ENCODE assay signal across 1 cellular context in genomic region chr4:8478801-8479744, GRCh38.
TF ChIP-seq lines count a peak whose summit lies in the region.

No MANE protein-coding gene starts in this region.

TF ChIP-seq in K562, 482 proteins besides CTCF, POLR2A, EP300 and RAD21 (continued from another document and continues in another):
- TF ChIP-seq, protein P1, sequence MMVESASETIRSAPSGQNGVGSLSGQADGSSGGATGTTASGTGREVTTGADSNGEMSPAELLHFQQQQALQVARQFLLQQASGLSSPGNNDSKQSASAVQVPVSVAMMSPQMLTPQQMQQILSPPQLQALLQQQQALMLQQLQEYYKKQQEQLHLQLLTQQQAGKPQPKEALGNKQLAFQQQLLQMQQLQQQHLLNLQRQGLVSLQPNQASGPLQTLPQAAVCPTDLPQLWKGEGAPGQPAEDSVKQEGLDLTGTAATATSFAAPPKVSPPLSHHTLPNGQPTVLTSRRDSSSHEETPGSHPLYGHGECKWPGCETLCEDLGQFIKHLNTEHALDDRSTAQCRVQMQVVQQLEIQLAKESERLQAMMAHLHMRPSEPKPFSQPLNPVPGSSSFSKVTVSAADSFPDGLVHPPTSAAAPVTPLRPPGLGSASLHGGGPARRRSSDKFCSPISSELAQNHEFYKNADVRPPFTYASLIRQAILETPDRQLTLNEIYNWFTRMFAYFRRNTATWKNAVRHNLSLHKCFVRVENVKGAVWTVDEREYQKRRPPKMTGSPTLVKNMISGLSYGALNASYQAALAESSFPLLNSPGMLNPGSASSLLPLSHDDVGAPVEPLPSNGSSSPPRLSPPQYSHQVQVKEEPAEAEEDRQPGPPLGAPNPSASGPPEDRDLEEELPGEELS (CRISPR knock-in tag; IDR thresholded peaks at IDR 0.05; ENCODE audit: borderline replicate concordance) = no peak
- TF ChIP-seq BRF1 (IDR thresholded peaks at IDR 0.05; ENCODE audit: borderline replicate concordance, extremely low read depth, insufficient read length) = no peak
- no peak for TF ChIP-seq TAF15 (IDR thresholded peaks at IDR 0.05; ENCODE audit: low read depth, low read length)
- no peak for TF ChIP-seq ELF1 (tag; IDR thresholded peaks at IDR 0.05)
- TF ChIP-seq TSC22D4 (tag; IDR thresholded peaks at IDR 0.05) = no peak
- TF ChIP-seq, protein P2, sequence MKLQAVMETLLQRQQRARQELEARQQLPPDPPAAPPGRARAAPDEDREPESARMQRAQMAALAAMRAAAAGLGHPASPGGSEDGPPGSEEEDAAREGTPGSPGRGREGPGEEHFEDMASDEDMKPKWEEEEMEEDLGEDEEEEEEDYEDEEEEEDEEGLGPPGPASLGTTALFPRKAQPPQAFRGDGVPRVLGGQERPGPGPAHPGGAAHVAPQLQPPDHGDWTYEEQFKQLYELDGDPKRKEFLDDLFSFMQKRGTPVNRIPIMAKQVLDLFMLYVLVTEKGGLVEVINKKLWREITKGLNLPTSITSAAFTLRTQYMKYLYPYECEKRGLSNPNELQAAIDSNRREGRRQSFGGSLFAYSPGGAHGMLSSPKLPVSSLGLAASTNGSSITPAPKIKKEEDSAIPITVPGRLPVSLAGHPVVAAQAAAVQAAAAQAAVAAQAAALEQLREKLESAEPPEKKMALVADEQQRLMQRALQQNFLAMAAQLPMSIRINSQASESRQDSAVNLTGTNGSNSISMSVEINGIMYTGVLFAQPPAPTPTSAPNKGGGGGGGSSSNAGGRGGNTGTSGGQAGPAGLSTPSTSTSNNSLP (IDR thresholded peaks at IDR 0.05; ENCODE audit: borderline replicate concordance, low read depth, low read length) = no peak; the same call in 1 of the 2 replicates
- no peak for TF ChIP-seq KAT8 (IDR thresholded peaks at IDR 0.05; ENCODE audit: low read depth)
- TF ChIP-seq HLTF (IDR thresholded peaks at IDR 0.05) = no peak
- peak; percentile 61 for TF ChIP-seq STAT5A (IDR thresholded peaks at IDR 0.05; ENCODE audit: borderline replicate concordance, low read length)
- TF ChIP-seq POLR2H (tag; IDR thresholded peaks at IDR 0.05; ENCODE audit: low read depth) = peak; percentile 72; the same call in 1 of the 2 replicates
- TF ChIP-seq RB1 (IDR thresholded peaks at IDR 0.05; ENCODE audit: low read depth) = no peak
- TF ChIP-seq ASH1L (IDR thresholded peaks at IDR 0.05; ENCODE audit: borderline replicate concordance, low read depth, partially characterized antibody) = no peak
- no peak for TF ChIP-seq ZNF212 (CRISPR knock-in tag; IDR thresholded peaks at IDR 0.05)
- TF ChIP-seq HDAC3 (IDR thresholded peaks at IDR 0.05; ENCODE audit: borderline replicate concordance, partially characterized antibody) = peak; percentile 71
- TF ChIP-seq ZNF197 (CRISPR knock-in tag; IDR thresholded peaks at IDR 0.05; ENCODE audit: low read depth) = no peak
- no peak for TF ChIP-seq PTBP1 (IDR thresholded peaks at IDR 0.05; ENCODE audit: low read depth, low read length)
- TF ChIP-seq, protein P3, sequence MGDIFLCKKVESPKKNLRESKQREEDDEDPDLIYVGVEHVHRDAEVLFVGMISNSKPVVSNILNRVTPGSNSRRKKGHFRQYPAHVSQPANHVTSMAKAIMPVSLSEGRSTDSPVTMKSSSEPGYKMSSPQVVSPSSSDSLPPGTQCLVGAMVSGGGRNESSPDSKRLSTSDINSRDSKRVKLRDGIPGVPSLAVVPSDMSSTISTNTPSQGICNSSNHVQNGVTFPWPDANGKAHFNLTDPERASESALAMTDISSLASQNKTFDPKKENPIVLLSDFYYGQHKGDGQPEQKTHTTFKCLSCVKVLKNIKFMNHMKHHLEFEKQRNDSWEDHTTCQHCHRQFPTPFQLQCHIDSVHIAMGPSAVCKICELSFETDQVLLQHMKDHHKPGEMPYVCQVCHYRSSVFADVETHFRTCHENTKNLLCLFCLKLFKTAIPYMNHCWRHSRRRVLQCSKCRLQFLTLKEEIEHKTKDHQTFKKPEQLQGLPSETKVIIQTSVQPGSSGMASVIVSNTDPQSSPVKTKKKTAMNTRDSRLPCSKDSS (IDR thresholded peaks at IDR 0.05; ENCODE audit: low read depth, partially characterized antibody) = no peak
- peak; percentile 77 for TF ChIP-seq RFX1 (IDR thresholded peaks at IDR 0.05)
- TF ChIP-seq TOE1 (IDR thresholded peaks at IDR 0.05; ENCODE audit: borderline replicate concordance) = peak; percentile 80; the same call in 1 of the 2 replicates
- TF ChIP-seq TOE1 (CRISPR knock-in tag; IDR thresholded peaks at IDR 0.05; ENCODE audit: borderline replicate concordance, low read depth) = no peak
- TF ChIP-seq ZBTB17 (CRISPR knock-in tag; IDR thresholded peaks at IDR 0.05) = no peak
- TF ChIP-seq, protein P4, sequence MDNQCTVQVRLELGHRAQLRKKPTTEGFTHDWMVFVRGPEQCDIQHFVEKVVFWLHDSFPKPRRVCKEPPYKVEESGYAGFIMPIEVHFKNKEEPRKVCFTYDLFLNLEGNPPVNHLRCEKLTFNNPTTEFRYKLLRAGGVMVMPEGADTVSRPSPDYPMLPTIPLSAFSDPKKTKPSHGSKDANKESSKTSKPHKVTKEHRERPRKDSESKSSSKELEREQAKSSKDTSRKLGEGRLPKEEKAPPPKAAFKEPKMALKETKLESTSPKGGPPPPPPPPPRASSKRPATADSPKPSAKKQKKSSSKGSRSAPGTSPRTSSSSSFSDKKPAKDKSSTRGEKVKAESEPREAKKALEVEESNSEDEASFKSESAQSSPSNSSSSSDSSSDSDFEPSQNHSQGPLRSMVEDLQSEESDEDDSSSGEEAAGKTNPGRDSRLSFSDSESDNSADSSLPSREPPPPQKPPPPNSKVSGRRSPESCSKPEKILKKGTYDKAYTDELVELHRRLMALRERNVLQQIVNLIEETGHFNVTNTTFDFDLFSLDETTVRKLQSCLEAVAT (IDR thresholded peaks at IDR 0.05) = no peak
- no peak for TF ChIP-seq BCOR (IDR thresholded peaks at IDR 0.05)
- TF ChIP-seq ZNF282 (CRISPR knock-in tag; IDR thresholded peaks at IDR 0.05) = no peak
- no peak for TF ChIP-seq CBX2 (IDR thresholded peaks at IDR 0.05; ENCODE audit: insufficient read depth, low read length, poor library complexity, severe bottlenecking)
- TF ChIP-seq ARID2 (IDR thresholded peaks at IDR 0.05) = no peak
- peak; percentile 89 for TF ChIP-seq MECOM (CRISPR knock-in tag; IDR thresholded peaks at IDR 0.05)
- TF ChIP-seq TRIM28 (IDR thresholded peaks at IDR 0.05) = no peak
- TF ChIP-seq, protein P5, sequence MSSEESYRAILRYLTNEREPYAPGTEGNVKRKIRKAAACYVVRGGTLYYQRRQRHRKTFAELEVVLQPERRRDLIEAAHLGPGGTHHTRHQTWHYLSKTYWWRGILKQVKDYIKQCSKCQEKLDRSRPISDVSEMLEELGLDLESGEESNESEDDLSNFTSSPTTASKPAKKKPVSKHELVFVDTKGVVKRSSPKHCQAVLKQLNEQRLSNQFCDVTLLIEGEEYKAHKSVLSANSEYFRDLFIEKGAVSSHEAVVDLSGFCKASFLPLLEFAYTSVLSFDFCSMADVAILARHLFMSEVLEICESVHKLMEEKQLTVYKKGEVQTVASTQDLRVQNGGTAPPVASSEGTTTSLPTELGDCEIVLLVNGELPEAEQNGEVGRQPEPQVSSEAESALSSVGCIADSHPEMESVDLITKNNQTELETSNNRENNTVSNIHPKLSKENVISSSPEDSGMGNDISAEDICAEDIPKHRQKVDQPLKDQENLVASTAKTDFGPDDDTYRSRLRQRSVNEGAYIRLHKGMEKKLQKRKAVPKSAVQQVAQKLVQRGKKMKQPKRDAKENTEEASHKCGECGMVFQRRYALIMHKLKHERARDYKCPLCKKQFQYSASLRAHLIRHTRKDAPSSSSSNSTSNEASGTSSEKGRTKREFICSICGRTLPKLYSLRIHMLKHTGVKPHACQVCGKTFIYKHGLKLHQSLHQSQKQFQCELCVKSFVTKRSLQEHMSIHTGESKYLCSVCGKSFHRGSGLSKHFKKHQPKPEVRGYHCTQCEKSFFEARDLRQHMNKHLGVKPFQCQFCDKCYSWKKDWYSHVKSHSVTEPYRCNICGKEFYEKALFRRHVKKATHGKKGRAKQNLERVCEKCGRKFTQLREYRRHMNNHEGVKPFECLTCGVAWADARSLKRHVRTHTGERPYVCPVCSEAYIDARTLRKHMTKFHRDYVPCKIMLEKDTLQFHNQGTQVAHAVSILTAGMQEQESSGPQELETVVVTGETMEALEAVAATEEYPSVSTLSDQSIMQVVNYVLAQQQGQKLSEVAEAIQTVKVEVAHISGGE (CRISPR knock-in tag; IDR thresholded peaks at IDR 0.05) = no peak
- no peak for TF ChIP-seq KLF10 (CRISPR knock-in tag; IDR thresholded peaks at IDR 0.05)
- no peak for TF ChIP-seq TCF7 (IDR thresholded peaks at IDR 0.05; ENCODE audit: borderline replicate concordance)
- TF ChIP-seq GATAD2A (IDR thresholded peaks at IDR 0.05) = peak; percentile 52; the same call in 1 of the 2 replicates
- TF ChIP-seq CEBPG (CRISPR knock-in tag; IDR thresholded peaks at IDR 0.05) = peak; percentile 96
- TF ChIP-seq CEBPG (tag; conservative IDR thresholded peaks at IDR 0.05 in 1 of 2, IDR thresholded peaks at IDR 0.05 in 1 of 2) = peak; percentile 90 to 98
- peak; percentile 95 for TF ChIP-seq SMAD4 (CRISPR knock-in tag; conservative IDR thresholded peaks at IDR 0.05)
- TF ChIP-seq IRF1 (CRISPR knock-in tag; IDR thresholded peaks at IDR 0.05; ENCODE audit: borderline replicate concordance) = no peak
- peak; percentile 67 for TF ChIP-seq BHLHE40 (IDR thresholded peaks at IDR 0.05; ENCODE audit: low read length)
- TF ChIP-seq MLX (CRISPR knock-in tag; conservative IDR thresholded peaks at IDR 0.05) = no peak
- no peak for TF ChIP-seq SRSF1 (IDR thresholded peaks at IDR 0.05; ENCODE audit: low read depth, low read length)
- TF ChIP-seq KLF13 (tag; IDR thresholded peaks at IDR 0.05; ENCODE audit: borderline replicate concordance, low read depth) = peak; percentile 39; the same call in 1 of the 2 replicates
- TF ChIP-seq ZBTB33 (CRISPR knock-in tag; IDR thresholded peaks at IDR 0.05) = peak; percentile 99
- no peak for TF ChIP-seq ZNF830 (CRISPR knock-in tag; IDR thresholded peaks at IDR 0.05)
- no peak for TF ChIP-seq SIN3B (IDR thresholded peaks at IDR 0.05; ENCODE audit: low read depth)
- no peak for TF ChIP-seq GTF2E2 (tag; IDR thresholded peaks at IDR 0.05)
- TF ChIP-seq ZNF23 (CRISPR knock-in tag; IDR thresholded peaks at IDR 0.05) = no peak
- TF ChIP-seq LEF1 (IDR thresholded peaks at IDR 0.05) = peak; percentile 72; the same call in 1 of the 2 replicates
- peak; percentile 78; the same call in 1 of the 2 replicates for TF ChIP-seq NCOA1 (IDR thresholded peaks at IDR 0.05; ENCODE audit: low read depth)
- no peak for TF ChIP-seq PTTG1 (tag; IDR thresholded peaks at IDR 0.05; ENCODE audit: low read depth)
- TF ChIP-seq MEF2A (IDR thresholded peaks at IDR 0.05; ENCODE audit: control insufficient read depth, low read depth, low read length) = no peak
- no peak for TF ChIP-seq BRCA1 (IDR thresholded peaks at IDR 0.05)
- no peak for TF ChIP-seq BRCA1 (CRISPR knock-in tag; IDR thresholded peaks at IDR 0.05)
- TF ChIP-seq RBM22 (IDR thresholded peaks at IDR 0.05; ENCODE audit: low read depth, low read length, poor library complexity, severe bottlenecking) = no peak
- TF ChIP-seq, protein P6, sequence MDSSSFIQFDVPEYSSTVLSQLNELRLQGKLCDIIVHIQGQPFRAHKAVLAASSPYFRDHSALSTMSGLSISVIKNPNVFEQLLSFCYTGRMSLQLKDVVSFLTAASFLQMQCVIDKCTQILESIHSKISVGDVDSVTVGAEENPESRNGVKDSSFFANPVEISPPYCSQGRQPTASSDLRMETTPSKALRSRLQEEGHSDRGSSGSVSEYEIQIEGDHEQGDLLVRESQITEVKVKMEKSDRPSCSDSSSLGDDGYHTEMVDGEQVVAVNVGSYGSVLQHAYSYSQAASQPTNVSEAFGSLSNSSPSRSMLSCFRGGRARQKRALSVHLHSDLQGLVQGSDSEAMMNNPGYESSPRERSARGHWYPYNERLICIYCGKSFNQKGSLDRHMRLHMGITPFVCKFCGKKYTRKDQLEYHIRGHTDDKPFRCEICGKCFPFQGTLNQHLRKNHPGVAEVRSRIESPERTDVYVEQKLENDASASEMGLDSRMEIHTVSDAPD (CRISPR knock-in tag; IDR thresholded peaks at IDR 0.05) = peak; percentile 43; the same call in 1 of the 2 replicates
- TF ChIP-seq, protein P7, sequence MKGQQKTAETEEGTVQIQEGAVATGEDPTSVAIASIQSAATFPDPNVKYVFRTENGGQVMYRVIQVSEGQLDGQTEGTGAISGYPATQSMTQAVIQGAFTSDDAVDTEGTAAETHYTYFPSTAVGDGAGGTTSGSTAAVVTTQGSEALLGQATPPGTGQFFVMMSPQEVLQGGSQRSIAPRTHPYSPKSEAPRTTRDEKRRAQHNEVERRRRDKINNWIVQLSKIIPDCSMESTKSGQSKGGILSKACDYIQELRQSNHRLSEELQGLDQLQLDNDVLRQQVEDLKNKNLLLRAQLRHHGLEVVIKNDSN (CRISPR knock-in tag; IDR thresholded peaks at IDR 0.05) = 0 out of 2 replicates have a peak, but pooled peaks have one; percentile 9
- TF ChIP-seq ZNF175 (CRISPR knock-in tag; IDR thresholded peaks at IDR 0.05; ENCODE audit: low read depth) = peak; percentile 97
